ENCODE assay signal across 1 cellular context in the genomic region with DNA sequence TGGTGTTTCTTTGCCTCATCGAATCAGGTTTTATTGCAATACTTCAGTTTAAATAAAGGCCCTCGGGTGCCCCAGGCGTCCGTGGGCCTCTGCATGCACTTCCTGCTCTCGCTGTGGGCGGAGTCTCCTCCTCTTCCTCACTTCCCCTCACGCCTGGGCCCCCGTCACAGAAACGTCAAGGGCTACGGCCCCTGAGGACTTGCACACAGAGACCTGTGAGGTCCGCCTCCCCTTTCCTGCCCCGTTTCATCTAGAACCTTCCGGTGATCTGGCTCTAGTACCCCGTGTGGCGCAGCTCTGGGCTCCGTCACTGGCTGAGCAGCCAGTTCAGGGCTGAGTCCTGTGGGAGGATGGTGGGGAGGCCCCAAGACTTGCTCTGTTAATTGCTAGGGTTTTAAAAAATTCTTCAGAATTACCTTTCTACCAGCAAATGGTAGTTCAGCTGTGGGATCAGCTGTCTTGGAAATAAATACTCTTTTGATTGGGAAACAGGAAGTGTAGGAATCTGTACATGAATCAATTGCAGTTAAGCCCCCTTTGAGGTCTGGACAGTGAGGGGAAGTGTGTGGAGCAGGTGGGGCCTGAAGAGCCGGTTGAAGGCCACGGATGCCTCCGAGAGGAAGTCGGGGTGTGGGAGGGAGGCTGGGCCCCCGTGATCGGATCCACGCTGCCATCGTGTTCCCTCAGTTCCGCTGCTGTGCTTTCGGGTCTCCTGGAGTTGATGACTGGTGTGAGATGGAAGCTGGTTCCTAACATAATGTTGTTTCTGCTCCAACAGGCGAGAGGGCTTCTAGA.
TF ChIP-seq lines count a peak whose summit lies in the region.

No MANE protein-coding gene starts in this region.

TF ChIP-seq in GM12878, 131 proteins besides CTCF, POLR2A, EP300 and RAD21 (continued from another document):
- TF ChIP-seq, protein P1, sequence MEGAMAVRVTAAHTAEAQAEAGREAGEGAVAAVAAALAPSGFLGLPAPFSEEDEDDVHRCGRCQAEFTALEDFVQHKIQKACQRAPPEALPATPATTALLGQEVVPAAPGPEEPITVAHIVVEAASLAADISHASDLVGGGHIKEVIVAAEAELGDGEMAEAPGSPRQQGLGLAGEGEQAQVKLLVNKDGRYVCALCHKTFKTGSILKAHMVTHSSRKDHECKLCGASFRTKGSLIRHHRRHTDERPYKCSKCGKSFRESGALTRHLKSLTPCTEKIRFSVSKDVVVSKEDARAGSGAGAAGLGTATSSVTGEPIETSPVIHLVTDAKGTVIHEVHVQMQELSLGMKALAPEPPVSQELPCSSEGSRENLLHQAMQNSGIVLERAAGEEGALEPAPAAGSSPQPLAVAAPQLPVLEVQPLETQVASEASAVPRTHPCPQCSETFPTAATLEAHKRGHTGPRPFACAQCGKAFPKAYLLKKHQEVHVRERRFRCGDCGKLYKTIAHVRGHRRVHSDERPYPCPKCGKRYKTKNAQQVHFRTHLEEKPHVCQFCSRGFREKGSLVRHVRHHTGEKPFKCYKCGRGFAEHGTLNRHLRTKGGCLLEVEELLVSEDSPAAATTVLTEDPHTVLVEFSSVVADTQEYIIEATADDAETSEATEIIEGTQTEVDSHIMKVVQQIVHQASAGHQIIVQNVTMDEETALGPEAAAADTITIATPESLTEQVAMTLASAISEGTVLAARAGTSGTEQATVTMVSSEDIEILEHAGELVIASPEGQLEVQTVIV (IDR thresholded peaks at IDR 0.05; ENCODE audit: borderline replicate concordance, partially characterized antibody) = peak; percentile 56
- TF ChIP-seq ASH2L (IDR thresholded peaks at IDR 0.05; ENCODE audit: borderline replicate concordance, low read depth) = no peak
- TF ChIP-seq, protein P2, sequence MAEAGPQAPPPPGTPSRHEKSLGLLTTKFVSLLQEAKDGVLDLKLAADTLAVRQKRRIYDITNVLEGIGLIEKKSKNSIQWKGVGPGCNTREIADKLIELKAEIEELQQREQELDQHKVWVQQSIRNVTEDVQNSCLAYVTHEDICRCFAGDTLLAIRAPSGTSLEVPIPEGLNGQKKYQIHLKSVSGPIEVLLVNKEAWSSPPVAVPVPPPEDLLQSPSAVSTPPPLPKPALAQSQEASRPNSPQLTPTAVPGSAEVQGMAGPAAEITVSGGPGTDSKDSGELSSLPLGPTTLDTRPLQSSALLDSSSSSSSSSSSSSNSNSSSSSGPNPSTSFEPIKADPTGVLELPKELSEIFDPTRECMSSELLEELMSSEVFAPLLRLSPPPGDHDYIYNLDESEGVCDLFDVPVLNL (IDR thresholded peaks at IDR 0.05; ENCODE audit: low read depth, low read length) = no peak
- no peak for TF ChIP-seq HDAC6 (IDR thresholded peaks at IDR 0.05; ENCODE audit: unreplicated experiment)
- no peak; the same call in 1 of the 2 replicates for TF ChIP-seq MTA2 (IDR thresholded peaks at IDR 0.05; ENCODE audit: low read depth)
- no peak for TF ChIP-seq NR2C2 (IDR thresholded peaks at IDR 0.05; ENCODE audit: borderline replicate concordance, control insufficient read depth, insufficient read length, low read depth)
- no peak for TF ChIP-seq RFX5 (IDR thresholded peaks at IDR 0.05; ENCODE audit: low read depth, low read length)
- TF ChIP-seq, protein P3, sequence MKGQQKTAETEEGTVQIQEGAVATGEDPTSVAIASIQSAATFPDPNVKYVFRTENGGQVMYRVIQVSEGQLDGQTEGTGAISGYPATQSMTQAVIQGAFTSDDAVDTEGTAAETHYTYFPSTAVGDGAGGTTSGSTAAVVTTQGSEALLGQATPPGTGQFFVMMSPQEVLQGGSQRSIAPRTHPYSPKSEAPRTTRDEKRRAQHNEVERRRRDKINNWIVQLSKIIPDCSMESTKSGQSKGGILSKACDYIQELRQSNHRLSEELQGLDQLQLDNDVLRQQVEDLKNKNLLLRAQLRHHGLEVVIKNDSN (IDR thresholded peaks at IDR 0.05; ENCODE audit: borderline replicate concordance, extremely low read length, insufficient read depth, low read depth, low read length) = no peak
- TF ChIP-seq TAF1 (IDR thresholded peaks at IDR 0.05; ENCODE audit: borderline replicate concordance, low read depth, low read length) = peak; percentile 49; the same call in 1 of the 2 replicates
- no peak for TF ChIP-seq NFXL1 (IDR thresholded peaks at IDR 0.05; ENCODE audit: borderline replicate concordance)
- TF ChIP-seq KDM1A (IDR thresholded peaks at IDR 0.05; ENCODE audit: borderline replicate concordance) = no peak
- TF ChIP-seq MXI1 (IDR thresholded peaks at IDR 0.05; ENCODE audit: low read depth, low read length) = peak; percentile 64
- TF ChIP-seq SMARCA5 (IDR thresholded peaks at IDR 0.05) = no peak
- no peak for TF ChIP-seq RELA (IDR thresholded peaks at IDR 0.05; ENCODE audit: borderline replicate concordance, partially characterized antibody)
- TF ChIP-seq BHLHE40 (IDR thresholded peaks at IDR 0.05; ENCODE audit: borderline replicate concordance in 1 of 2, low read depth in 2 of 2, low read length in 1 of 2) = peak; percentile 52 to 80; a peak in 3 of 4 replicates
- TF ChIP-seq MEF2A (IDR thresholded peaks at IDR 0.05; ENCODE audit: insufficient read depth, low read depth, low read length) = no peak
- TF ChIP-seq RB1 (IDR thresholded peaks at IDR 0.05; ENCODE audit: borderline replicate concordance) = 0 out of 2 replicates have a peak, but pooled peaks have one; percentile 53
- no peak for TF ChIP-seq CHD2 (IDR thresholded peaks at IDR 0.05; ENCODE audit: borderline replicate concordance, low read depth, low read length)
- TF ChIP-seq SREBF2 (IDR thresholded peaks at IDR 0.05; ENCODE audit: low read length) = no peak
- TF ChIP-seq, protein P4, sequence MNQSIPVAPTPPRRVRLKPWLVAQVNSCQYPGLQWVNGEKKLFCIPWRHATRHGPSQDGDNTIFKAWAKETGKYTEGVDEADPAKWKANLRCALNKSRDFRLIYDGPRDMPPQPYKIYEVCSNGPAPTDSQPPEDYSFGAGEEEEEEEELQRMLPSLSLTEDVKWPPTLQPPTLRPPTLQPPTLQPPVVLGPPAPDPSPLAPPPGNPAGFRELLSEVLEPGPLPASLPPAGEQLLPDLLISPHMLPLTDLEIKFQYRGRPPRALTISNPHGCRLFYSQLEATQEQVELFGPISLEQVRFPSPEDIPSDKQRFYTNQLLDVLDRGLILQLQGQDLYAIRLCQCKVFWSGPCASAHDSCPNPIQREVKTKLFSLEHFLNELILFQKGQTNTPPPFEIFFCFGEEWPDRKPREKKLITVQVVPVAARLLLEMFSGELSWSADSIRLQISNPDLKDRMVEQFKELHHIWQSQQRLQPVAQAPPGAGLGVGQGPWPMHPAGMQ (IDR thresholded peaks at IDR 0.05; ENCODE audit: borderline replicate concordance) = no peak
- TF ChIP-seq DPF2 (IDR thresholded peaks at IDR 0.05) = no peak
- TF ChIP-seq BRCA1 (IDR thresholded peaks at IDR 0.05; ENCODE audit: low read depth, low read length) = no peak
- no peak for TF ChIP-seq RCOR1 (conservative IDR thresholded peaks at IDR 0.05; ENCODE audit: low read depth, low read length)
- TF ChIP-seq, protein P5, sequence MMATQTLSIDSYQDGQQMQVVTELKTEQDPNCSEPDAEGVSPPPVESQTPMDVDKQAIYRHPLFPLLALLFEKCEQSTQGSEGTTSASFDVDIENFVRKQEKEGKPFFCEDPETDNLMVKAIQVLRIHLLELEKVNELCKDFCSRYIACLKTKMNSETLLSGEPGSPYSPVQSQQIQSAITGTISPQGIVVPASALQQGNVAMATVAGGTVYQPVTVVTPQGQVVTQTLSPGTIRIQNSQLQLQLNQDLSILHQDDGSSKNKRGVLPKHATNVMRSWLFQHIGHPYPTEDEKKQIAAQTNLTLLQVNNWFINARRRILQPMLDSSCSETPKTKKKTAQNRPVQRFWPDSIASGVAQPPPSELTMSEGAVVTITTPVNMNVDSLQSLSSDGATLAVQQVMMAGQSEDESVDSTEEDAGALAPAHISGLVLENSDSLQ (IDR thresholded peaks at IDR 0.05) = peak; percentile 61; the same call in 1 of the 2 replicates
- peak; percentile 39 for TF ChIP-seq SP1 (IDR thresholded peaks at IDR 0.05; ENCODE audit: low read depth, low read length)
- TF ChIP-seq ZZZ3 (IDR thresholded peaks at IDR 0.05; ENCODE audit: control insufficient read depth, insufficient read length, low read depth) = no peak
- TF ChIP-seq MYC (IDR thresholded peaks at IDR 0.05; ENCODE audit: insufficient read depth, insufficient read length, insufficient replicate concordance, low read length, severe bottlenecking) = no peak
- TF ChIP-seq NR2F1 (conservative IDR thresholded peaks at IDR 0.05) = no peak
- no peak for TF ChIP-seq NR2C1 (IDR thresholded peaks at IDR 0.05)
- TF ChIP-seq, protein P6, sequence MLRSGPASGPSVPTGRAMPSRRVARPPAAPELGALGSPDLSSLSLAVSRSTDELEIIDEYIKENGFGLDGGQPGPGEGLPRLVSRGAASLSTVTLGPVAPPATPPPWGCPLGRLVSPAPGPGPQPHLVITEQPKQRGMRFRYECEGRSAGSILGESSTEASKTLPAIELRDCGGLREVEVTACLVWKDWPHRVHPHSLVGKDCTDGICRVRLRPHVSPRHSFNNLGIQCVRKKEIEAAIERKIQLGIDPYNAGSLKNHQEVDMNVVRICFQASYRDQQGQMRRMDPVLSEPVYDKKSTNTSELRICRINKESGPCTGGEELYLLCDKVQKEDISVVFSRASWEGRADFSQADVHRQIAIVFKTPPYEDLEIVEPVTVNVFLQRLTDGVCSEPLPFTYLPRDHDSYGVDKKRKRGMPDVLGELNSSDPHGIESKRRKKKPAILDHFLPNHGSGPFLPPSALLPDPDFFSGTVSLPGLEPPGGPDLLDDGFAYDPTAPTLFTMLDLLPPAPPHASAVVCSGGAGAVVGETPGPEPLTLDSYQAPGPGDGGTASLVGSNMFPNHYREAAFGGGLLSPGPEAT (IDR thresholded peaks at IDR 0.05; ENCODE audit: low read depth) = peak; percentile 64
- no peak for TF ChIP-seq ZNF274 (IDR thresholded peaks at IDR 0.05; ENCODE audit: insufficient read depth, insufficient read length)
- TF ChIP-seq, protein P7, sequence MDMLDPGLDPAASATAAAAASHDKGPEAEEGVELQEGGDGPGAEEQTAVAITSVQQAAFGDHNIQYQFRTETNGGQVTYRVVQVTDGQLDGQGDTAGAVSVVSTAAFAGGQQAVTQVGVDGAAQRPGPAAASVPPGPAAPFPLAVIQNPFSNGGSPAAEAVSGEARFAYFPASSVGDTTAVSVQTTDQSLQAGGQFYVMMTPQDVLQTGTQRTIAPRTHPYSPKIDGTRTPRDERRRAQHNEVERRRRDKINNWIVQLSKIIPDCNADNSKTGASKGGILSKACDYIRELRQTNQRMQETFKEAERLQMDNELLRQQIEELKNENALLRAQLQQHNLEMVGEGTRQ (IDR thresholded peaks at IDR 0.05; ENCODE audit: borderline replicate concordance, low read depth, low read length) = no peak
- peak; percentile 36; the same call in 1 of the 2 replicates for TF ChIP-seq ATF7 (IDR thresholded peaks at IDR 0.05; ENCODE audit: low read depth)
- TF ChIP-seq TCF12 (IDR thresholded peaks at IDR 0.05; ENCODE audit: low read depth, low read length) = 0 out of 2 replicates have a peak, but pooled peaks have one; percentile 41
- peak; percentile 89 for TF ChIP-seq CREM (IDR thresholded peaks at IDR 0.05; ENCODE audit: low read depth)
- no peak for TF ChIP-seq ESRRA (IDR thresholded peaks at IDR 0.05; ENCODE audit: low read length)
- TF ChIP-seq TBL1XR1 (IDR thresholded peaks at IDR 0.05; ENCODE audit: low read depth, low read length) = no peak
- TF ChIP-seq BMI1 (IDR thresholded peaks at IDR 0.05; ENCODE audit: borderline replicate concordance) = no peak
- peak; percentile 80; the same call in 1 of the 2 replicates for TF ChIP-seq SPI1 (IDR thresholded peaks at IDR 0.05; ENCODE audit: borderline replicate concordance, insufficient read depth, low read depth, low read length)
- no peak for TF ChIP-seq FOXK2 (IDR thresholded peaks at IDR 0.05)
- no peak for TF ChIP-seq NRF1 (conservative IDR thresholded peaks at IDR 0.05; ENCODE audit: low read depth, low read length)
